8 cellular contexts compared by ENCODE assay signal in the genomic region with DNA sequence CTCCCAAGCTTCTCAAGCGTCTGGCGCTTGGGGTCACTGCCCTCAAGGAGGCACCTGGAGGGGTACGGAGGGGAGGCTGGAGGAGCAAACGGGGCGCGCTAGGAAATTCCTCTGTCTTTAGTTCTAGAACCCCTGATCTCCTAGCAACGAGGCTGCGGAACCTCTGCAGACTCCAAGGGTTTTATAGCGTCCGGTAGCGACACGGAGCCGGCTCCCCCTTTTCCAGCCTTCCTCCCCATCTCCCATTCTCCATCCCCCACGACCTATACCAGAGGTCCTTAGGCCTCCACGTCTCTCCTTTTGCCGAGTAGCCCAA. TPM values are rescaled to one million over a fixed set of nuclear protein-coding genes. Genes with fewer than 3 reads are reported as not detected.
DNase-seq lines count a peak whose midpoint lies in the region; ATAC-seq lines count a peak whose summit lies in the region.

No MANE protein-coding gene starts in this region.

- H3K9ac ChIP-seq in iPS-15b (ENCODE audit: low read depth, low read length) (peak overlapping the region; percentile 65), subcutaneous abdominal adipose tissue (ENCODE audit: low read length in 5 of 5) (peak overlapping the region in 1 of 5 donors; percentile 95)

- H3K9me3 Mint-ChIP-seq in activated CD4-positive, alpha-beta T cell treated with anti-CD3 and anti-CD28 coated beads for 36 hours (ENCODE audit: low read depth): no peaks in the 10 kb centered on the region
- H3K9me3 Mint-ChIP-seq in activated T-helper 2 cell treated with anti-CD3 and anti-CD28 coated beads, Interferon-gamma antibody, Interleukin-2, Interleukin-4, amounts not matched to agents 10 μg/mL and 5 μg/mL and 100 μg/mL, durations not matched to agents 14 hours and 24 hours and 36 hours: no peaks in the 10 kb centered on the region

- in situ Hi-C loops in ACHN (cut with HindIII; ENCODE audit: low pct_ligation_motif_present, low pct_unique_long_range_greater_than_20kb, low sequenced_read_pairs): no loop called here

- POLR2A ChIA-PET in activated CD4-positive, alpha-beta T cell treated with anti-CD3 and anti-CD28 coated beads for 36 hours (lab: Charles Lee): interaction anchor here (1.0 to 1.5 kb wide), 2 partner anchors 14 to 15 kb away, joined by 3 to 4 read pairs; no protein-coding TSS in a partner anchor

- H3K27me3 Mint-ChIP-seq in activated CD4-positive, alpha-beta T cell treated with anti-CD3 and anti-CD28 coated beads for 36 hours: no peaks in the 10 kb centered on the region
- H3K27me3 Mint-ChIP-seq in activated T-helper 2 cell treated with anti-CD3 and anti-CD28 coated beads, Interferon-gamma antibody, Interleukin-2, Interleukin-4, amounts not matched to agents 10 μg/mL and 5 μg/mL and 100 μg/mL, durations not matched to agents 14 hours and 24 hours and 36 hours (ENCODE audit: low read depth): no peaks in the 10 kb centered on the region

- H3K27ac ChIP-seq in subcutaneous abdominal adipose tissue (ENCODE audit: low read depth, low read length): peak overlapping the region; percentile 96

- H3K4me3 Mint-ChIP-seq in activated CD4-positive, alpha-beta T cell treated with anti-CD3 and anti-CD28 coated beads for 36 hours: peak overlapping the region; percentile 90
- peak overlapping the region; percentile 98 for H3K4me3 Mint-ChIP-seq in activated T-helper 2 cell treated with anti-CD3 and anti-CD28 coated beads, Interferon-gamma antibody, Interleukin-2, Interleukin-4, amounts not matched to agents 10 μg/mL and 5 μg/mL and 100 μg/mL, durations not matched to agents 14 hours and 24 hours and 36 hours (ENCODE audit: low read depth)

- H3K27me3 ChIP-seq in iPS-15b (ENCODE audit: control insufficient read depth, insufficient read depth, low read length) (no peaks in the 10 kb centered on the region), subcutaneous abdominal adipose tissue (ENCODE audit: control insufficient read depth in 5 of 5, insufficient read depth in 4 of 5, low read length in 5 of 5) (peaks cover 0 to 2% (median 0%) of the 10 kb centered on the region in 5 donors)

- H3K4me1 ChIP-seq in iPS-15b (ENCODE audit: control insufficient read depth, insufficient read depth, low read length) (peaks cover 3% of the 10 kb centered on the region), subcutaneous abdominal adipose tissue (ENCODE audit: control insufficient read depth in 5 of 5, insufficient read depth in 5 of 5, low read length in 5 of 5) (peaks cover 5 to 28% (median 24%) of the 10 kb centered on the region in 5 donors)

- peaks cover 13% of the 10 kb centered on the region for H3K36me3 ChIP-seq in iPS-15b (ENCODE audit: control insufficient read depth, insufficient read depth, low read length)
- peaks cover 0 to 27% (median 26%) of the 10 kb centered on the region in 5 donors for H3K36me3 ChIP-seq in subcutaneous abdominal adipose tissue (ENCODE audit: control insufficient read depth in 5 of 5, insufficient read depth in 5 of 5, low read length in 5 of 5)

- H3K9me3 ChIP-seq in iPS-15b (ENCODE audit: control insufficient read depth, insufficient read depth, low read length): no peaks in the 10 kb centered on the region
- H3K9me3 ChIP-seq in subcutaneous abdominal adipose tissue (ENCODE audit: control insufficient read depth in 5 of 5, low read length in 5 of 5): no peaks in the 10 kb centered on the region

- ATAC-seq in activated CD4-positive, alpha-beta T cell treated with anti-CD3 and anti-CD28 coated beads for 36 hours: no peak
- no peak for ATAC-seq in HG03175 (IDR thresholded peaks at IDR 0.05; ENCODE audit: unreplicated experiment)

- H3K4me1 Mint-ChIP-seq in activated CD4-positive, alpha-beta T cell treated with anti-CD3 and anti-CD28 coated beads for 36 hours: peaks cover 16% of the 10 kb centered on the region
- peaks cover 17% of the 10 kb centered on the region for H3K4me1 Mint-ChIP-seq in activated T-helper 2 cell treated with anti-CD3 and anti-CD28 coated beads, Interferon-gamma antibody, Interleukin-2, Interleukin-4, amounts not matched to agents 10 μg/mL and 5 μg/mL and 100 μg/mL, durations not matched to agents 14 hours and 24 hours and 36 hours (ENCODE audit: low read depth)

- DNase-seq in activated CD4-positive, alpha-beta T cell treated with anti-CD3 and anti-CD28 coated beads for 36 hours: no peak
- no peak for DNase-seq in activated CD4-positive, alpha-beta T cell treated with anti-CD3 and anti-CD28 coated beads for 4 hours
- no peak for DNase-seq in activated T-helper 2 cell treated with anti-CD3 and anti-CD28 coated beads, Interferon-gamma antibody, Interleukin-2, Interleukin-4, amounts not matched to agents 10 μg/mL and 5 μg/mL and 100 μg/mL, durations not matched to agents 14 hours and 24 hours and 36 hours (ENCODE audit: low spot score)
- DNase-seq in ACHN: no peak
- DNase-seq in NCI-H345 (lab: John Stamatoyannopoulos, UW): no peak

- peak overlapping the region; percentile 89 for H3K4me3 ChIP-seq in iPS-15b (ENCODE audit: low read depth, low read length)
- peak overlapping the region; percentile 30 to 91 (median 57) for H3K4me3 ChIP-seq in subcutaneous abdominal adipose tissue (ENCODE audit: low read depth in 1 of 5, low read length in 5 of 5)

- H3K36me3 Mint-ChIP-seq in activated CD4-positive, alpha-beta T cell treated with anti-CD3 and anti-CD28 coated beads for 36 hours (ENCODE audit: low read depth): peaks cover 13% of the 10 kb centered on the region
- H3K36me3 Mint-ChIP-seq in activated T-helper 2 cell treated with anti-CD3 and anti-CD28 coated beads, Interferon-gamma antibody, Interleukin-2, Interleukin-4, amounts not matched to agents 10 μg/mL and 5 μg/mL and 100 μg/mL, durations not matched to agents 14 hours and 24 hours and 36 hours (ENCODE audit: low read depth): peaks cover 24% of the 10 kb centered on the region

- CTCF ChIA-PET in activated CD4-positive, alpha-beta T cell treated with anti-CD3 and anti-CD28 coated beads for 36 hours (lab: Charles Lee): interaction anchor here (0.6 to 2.6 kb wide), 10 partner anchors 8 to 942 kb away, joined by 3 to 12 read pairs (median 4); a partner anchor contains a TSS

- H3K27ac Mint-ChIP-seq in activated CD4-positive, alpha-beta T cell treated with anti-CD3 and anti-CD28 coated beads for 36 hours: peak overlapping the region; percentile 70
- peak overlapping the region; percentile 99 for H3K27ac Mint-ChIP-seq in activated T-helper 2 cell treated with anti-CD3 and anti-CD28 coated beads, Interferon-gamma antibody, Interleukin-2, Interleukin-4, amounts not matched to agents 10 μg/mL and 5 μg/mL and 100 μg/mL, durations not matched to agents 14 hours and 24 hours and 36 hours

- intact Hi-C loops in activated CD4-positive, alpha-beta T cell treated with anti-CD3 and anti-CD28 coated beads for 36 hours (cut with DNase I, micrococcal nuclease): loop anchor here (1.0 to 10.0 kb wide), 19 partner anchors 14 to 913 kb away; a partner anchor contains a TSS
- intact Hi-C loops in activated T-helper 2 cell treated with anti-CD3 and anti-CD28 coated beads, Interferon-gamma antibody, Interleukin-2, Interleukin-4, amounts not matched to agents 10 μg/mL and 5 μg/mL and 100 μg/mL, durations not matched to agents 14 hours and 24 hours and 36 hours (cut with micrococcal nuclease): loop anchor here (1.0 to 10.0 kb wide), 5 partner anchors 47 to 795 kb away; a partner anchor contains a TSS

RNA-seq across cellular contexts. Expression of a gene that starts 0.6 kb away (rescaled TPM):
- 10 to 100 TPM; 35.1 to 50.0 TPM for total RNA-seq in activated CD4-positive, alpha-beta T cell treated with anti-CD3 and anti-CD28 coated beads for 36 hours
- total RNA-seq in activated T-helper 2 cell treated with anti-CD3 and anti-CD28 coated beads, Interferon-gamma antibody, Interleukin-2, Interleukin-4, amounts not matched to agents 10 μg/mL and 5 μg/mL and 100 μg/mL, durations not matched to agents 14 hours and 24 hours and 36 hours: 64.2 and 66.6 TPM in 2 replicates

RNA-seq across cellular contexts. Expression of a gene that starts 35.7 kb away (rescaled TPM):
- total RNA-seq in activated CD4-positive, alpha-beta T cell treated with anti-CD3 and anti-CD28 coated beads for 36 hours: under 1 TPM; 0.27 to 0.42 TPM
- 0.11 and 0.55 TPM in 2 replicates for total RNA-seq in activated T-helper 2 cell treated with anti-CD3 and anti-CD28 coated beads, Interferon-gamma antibody, Interleukin-2, Interleukin-4, amounts not matched to agents 10 μg/mL and 5 μg/mL and 100 μg/mL, durations not matched to agents 14 hours and 24 hours and 36 hours

RNA-seq across cellular contexts. Expression of a gene that starts 36.7 kb away (rescaled TPM):
- total RNA-seq in activated CD4-positive, alpha-beta T cell treated with anti-CD3 and anti-CD28 coated beads for 36 hours: 1 to 10 TPM; 2.7 to 3.2 TPM
- total RNA-seq in activated T-helper 2 cell treated with anti-CD3 and anti-CD28 coated beads, Interferon-gamma antibody, Interleukin-2, Interleukin-4, amounts not matched to agents 10 μg/mL and 5 μg/mL and 100 μg/mL, durations not matched to agents 14 hours and 24 hours and 36 hours: 2.1 and 2.2 TPM in 2 replicates

RNA-seq across cellular contexts. Expression of a gene that starts 43.4 kb away (rescaled TPM):
- 100 to 1,000 TPM in 1 of 2 experiments, 10 to 100 TPM in 1; 86.2 to 101 TPM for total RNA-seq in activated CD4-positive, alpha-beta T cell treated with anti-CD3 and anti-CD28 coated beads for 36 hours
- total RNA-seq in activated T-helper 2 cell treated with anti-CD3 and anti-CD28 coated beads, Interferon-gamma antibody, Interleukin-2, Interleukin-4, amounts not matched to agents 10 μg/mL and 5 μg/mL and 100 μg/mL, durations not matched to agents 14 hours and 24 hours and 36 hours: 130 and 135 TPM in 2 replicates

RNA-seq across cellular contexts. Expression of a gene that starts 47.7 kb away (rescaled TPM):
- total RNA-seq in activated CD4-positive, alpha-beta T cell treated with anti-CD3 and anti-CD28 coated beads for 36 hours: 10 to 100 TPM; 20.6 to 25.6 TPM
- total RNA-seq in activated T-helper 2 cell treated with anti-CD3 and anti-CD28 coated beads, Interferon-gamma antibody, Interleukin-2, Interleukin-4, amounts not matched to agents 10 μg/mL and 5 μg/mL and 100 μg/mL, durations not matched to agents 14 hours and 24 hours and 36 hours: 27.6 and 29.5 TPM in 2 replicates
